ENCODE assay signal across 8 cellular contexts in genomic region chr9:131423171-131423581, GRCh38. TPM values are rescaled to one million over a fixed set of nuclear protein-coding genes. Genes with fewer than 3 reads are reported as not detected.
DNase-seq lines count a peak whose midpoint lies in the region; ATAC-seq and TF ChIP-seq lines count a peak whose summit lies in the region.

No MANE protein-coding gene starts in this region.

- peak overlapping the region; percentile 62 for H3K27ac Mint-ChIP-seq in T-helper 2 cell treated with Interferon-gamma antibody and Interleukin-4, amounts not matched to agents 5 μg/mL and 100 μg/mL, for 36 hours

- H3K4me3 Mint-ChIP-seq in T-helper 2 cell treated with Interferon-gamma antibody and Interleukin-4, amounts not matched to agents 5 μg/mL and 100 μg/mL, for 36 hours = peak overlapping the region; percentile 48

- H3K36me3 Mint-ChIP-seq in T-helper 2 cell treated with Interferon-gamma antibody and Interleukin-4, amounts not matched to agents 5 μg/mL and 100 μg/mL, for 36 hours (ENCODE audit: low read depth) = peaks cover 32% of the 10 kb centered on the region

- no peaks in the 10 kb centered on the region for H3K36me3 ChIP-seq in liver (ENCODE audit: control insufficient read depth in 4 of 4, insufficient read depth in 3 of 4, low read depth in 1 of 4, low read length in 3 of 4)

- no peak overlapping the region for H3K4me3 ChIP-seq in liver (ENCODE audit: low read depth in 1 of 3, low read length in 3 of 3)

- H3K27me3 ChIP-seq in liver (ENCODE audit: control insufficient read depth in 4 of 4, insufficient read depth in 4 of 4, low read length in 3 of 4) = no peaks in the 10 kb centered on the region

- H3K27me3 Mint-ChIP-seq in T-helper 2 cell treated with Interferon-gamma antibody and Interleukin-4, amounts not matched to agents 5 μg/mL and 100 μg/mL, for 36 hours (ENCODE audit: low read depth) = no peaks in the 10 kb centered on the region

- no peaks in the 10 kb centered on the region for H3K9me3 ChIP-seq in liver (ENCODE audit: control insufficient read depth in 4 of 4, low read length in 3 of 4)

- 18% methylated on average over 14 of the region's 14 CpGs for WGBS in liver

- TF ChIP-seq RAD21 in liver (IDR thresholded peaks at IDR 0.05) = peak in 1 of 2 donors; percentile 14

- peak overlapping the region; percentile 49 for H3K27ac ChIP-seq in cingulate gyrus (ENCODE audit: low read depth, low read length)
- peak overlapping the region; percentile 38 to 84 for H3K27ac ChIP-seq in liver (ENCODE audit: low read depth in 1 of 2, low read length in 2 of 2)
- peak overlapping the region; percentile 51 for H3K27ac ChIP-seq in temporal lobe (ENCODE audit: low read depth, low read length)

- peaks cover 48% of the 10 kb centered on the region for H3K4me1 Mint-ChIP-seq in T-helper 2 cell treated with Interferon-gamma antibody and Interleukin-4, amounts not matched to agents 5 μg/mL and 100 μg/mL, for 36 hours (ENCODE audit: low read depth)

- ATAC-seq in GM21381 (IDR thresholded peaks at IDR 0.05; ENCODE audit: unreplicated experiment) (no peak), GM21390 (IDR thresholded peaks at IDR 0.05; ENCODE audit: unreplicated experiment) (no peak)

- peaks cover 25 to 57% (median 44%) of the 10 kb centered on the region in 4 donors for H3K4me1 ChIP-seq in liver (ENCODE audit: control insufficient read depth in 4 of 4, insufficient read depth in 4 of 4, low read length in 3 of 4)

- no peaks in the 10 kb centered on the region for H3K9me3 Mint-ChIP-seq in T-helper 2 cell treated with Interferon-gamma antibody and Interleukin-4, amounts not matched to agents 5 μg/mL and 100 μg/mL, for 36 hours

- H3K9ac ChIP-seq in liver (ENCODE audit: low read depth in 1 of 2, low read length in 2 of 2) = no peak overlapping the region

- no peak for TF ChIP-seq CTCF in liver (IDR thresholded peaks at IDR 0.05; ENCODE audit: low read depth, low read length, missing input control)

- no peak for DNase-seq in T-helper 2 cell treated with Interferon-gamma antibody and Interleukin-4, amounts not matched to agents 5 μg/mL and 100 μg/mL, for 36 hours (ENCODE audit: low spot score)
- no peak for DNase-seq in T-helper 2 cell
- peak; percentile 19 to 44 for DNase-seq in NCI-H526 (lab: John Stamatoyannopoulos, UW)

TF ChIP-seq in liver, 16 proteins besides CTCF, POLR2A, EP300 and RAD21:
- peak in 1 of 2 donors; percentile 16 for TF ChIP-seq RXRA (IDR thresholded peaks at IDR 0.05)
- TF ChIP-seq, protein P1, sequence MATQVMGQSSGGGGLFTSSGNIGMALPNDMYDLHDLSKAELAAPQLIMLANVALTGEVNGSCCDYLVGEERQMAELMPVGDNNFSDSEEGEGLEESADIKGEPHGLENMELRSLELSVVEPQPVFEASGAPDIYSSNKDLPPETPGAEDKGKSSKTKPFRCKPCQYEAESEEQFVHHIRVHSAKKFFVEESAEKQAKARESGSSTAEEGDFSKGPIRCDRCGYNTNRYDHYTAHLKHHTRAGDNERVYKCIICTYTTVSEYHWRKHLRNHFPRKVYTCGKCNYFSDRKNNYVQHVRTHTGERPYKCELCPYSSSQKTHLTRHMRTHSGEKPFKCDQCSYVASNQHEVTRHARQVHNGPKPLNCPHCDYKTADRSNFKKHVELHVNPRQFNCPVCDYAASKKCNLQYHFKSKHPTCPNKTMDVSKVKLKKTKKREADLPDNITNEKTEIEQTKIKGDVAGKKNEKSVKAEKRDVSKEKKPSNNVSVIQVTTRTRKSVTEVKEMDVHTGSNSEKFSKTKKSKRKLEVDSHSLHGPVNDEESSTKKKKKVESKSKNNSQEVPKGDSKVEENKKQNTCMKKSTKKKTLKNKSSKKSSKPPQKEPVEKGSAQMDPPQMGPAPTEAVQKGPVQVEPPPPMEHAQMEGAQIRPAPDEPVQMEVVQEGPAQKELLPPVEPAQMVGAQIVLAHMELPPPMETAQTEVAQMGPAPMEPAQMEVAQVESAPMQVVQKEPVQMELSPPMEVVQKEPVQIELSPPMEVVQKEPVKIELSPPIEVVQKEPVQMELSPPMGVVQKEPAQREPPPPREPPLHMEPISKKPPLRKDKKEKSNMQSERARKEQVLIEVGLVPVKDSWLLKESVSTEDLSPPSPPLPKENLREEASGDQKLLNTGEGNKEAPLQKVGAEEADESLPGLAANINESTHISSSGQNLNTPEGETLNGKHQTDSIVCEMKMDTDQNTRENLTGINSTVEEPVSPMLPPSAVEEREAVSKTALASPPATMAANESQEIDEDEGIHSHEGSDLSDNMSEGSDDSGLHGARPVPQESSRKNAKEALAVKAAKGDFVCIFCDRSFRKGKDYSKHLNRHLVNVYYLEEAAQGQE (IDR thresholded peaks at IDR 0.05) = no peak

RNA-seq across cellular contexts. Expression of gene PRRC2B, which starts 29.3 kb away (rescaled TPM):
- 10 to 100 TPM; 29.3 to 44.3 TPM for total RNA-seq in liver
- polyA plus RNA-seq in liver = 10 to 100 TPM; 10.3 to 24.7 TPM
- total RNA-seq in temporal lobe = 259 TPM

Comparison
In these comparisons a context has a peak if more than half of its experiments do, and no peak if none do; other contexts are left out.
1. DNase-seq: peak in NCI-H526 (2 of 2); none in T-helper 2 cell treated with Interferon-gamma antibody and Interleukin-4, amounts not matched to agents 5 μg/mL and 100 μg/mL, for 36 hours (single experiment) and T-helper 2 cell (0 of 5).
2. Peak in every context shown above with its lines, with median percentiles within 50 percentile points of each other: H3K27ac ChIP-seq.